Comparison of ENCODE assay signal across 1 cellular context in genomic region chr4:30718021-30718888, GRCh38.
TF ChIP-seq lines count a peak whose summit lies in the region.

No MANE protein-coding gene starts in this region.

TF ChIP-seq in HEK293, 187 proteins besides CTCF, POLR2A, EP300 and RAD21 (continued from another document and continues in another):
- TF ChIP-seq ZSCAN18 (tag by site-specific recombination; IDR thresholded peaks at IDR 0.05) (no peak), REPIN1 (tag by site-specific recombination; IDR thresholded peaks at IDR 0.05; ENCODE audit: low read depth) (no peak), TCF7L2 (IDR thresholded peaks at IDR 0.05; ENCODE audit: borderline replicate concordance, low read depth, low read length) (no peak), EGR2 (tag by site-specific recombination; IDR thresholded peaks at IDR 0.05; ENCODE audit: low read depth) (no peak), ZNF146 (tag by site-specific recombination; IDR thresholded peaks at IDR 0.05) (no peak), ZNF585B (tag by site-specific recombination; IDR thresholded peaks at IDR 0.05) (no peak), ZSCAN4 (tag by site-specific recombination; IDR thresholded peaks at IDR 0.05) (no peak), ZNF558 (tag by site-specific recombination; IDR thresholded peaks at IDR 0.05) (no peak), ZNF112 (tag by site-specific recombination; IDR thresholded peaks at IDR 0.05) (no peak), PRDM6 (tag by site-specific recombination; IDR thresholded peaks at IDR 0.05) (peak; percentile 88), ZNF391 (tag by site-specific recombination; IDR thresholded peaks at IDR 0.05; ENCODE audit: borderline replicate concordance, low read depth) (no peak), ATF2 (tag by site-specific recombination; IDR thresholded peaks at IDR 0.05; ENCODE audit: low read depth) (no peak), PRDM10 (tag by site-specific recombination; IDR thresholded peaks at IDR 0.05) (peak; percentile 95), ZNF610 (tag by site-specific recombination; IDR thresholded peaks at IDR 0.05; ENCODE audit: borderline replicate concordance) (no peak), HOXA7 (CRISPR knock-in tag; IDR thresholded peaks at IDR 0.05; ENCODE audit: borderline replicate concordance) (no peak), PRDM4 (tag by site-specific recombination; IDR thresholded peaks at IDR 0.05) (no peak), ZNF2 (tag by site-specific recombination; IDR thresholded peaks at IDR 0.05) (no peak), ZNF707 (tag by site-specific recombination; IDR thresholded peaks at IDR 0.05) (no peak), OVOL3 (tag by site-specific recombination; IDR thresholded peaks at IDR 0.05) (no peak), ZNF747 (tag by site-specific recombination; IDR thresholded peaks at IDR 0.05) (no peak), ZNF148 (tag by site-specific recombination; IDR thresholded peaks at IDR 0.05; ENCODE audit: borderline replicate concordance) (no peak), ZNF426 (tag by site-specific recombination; IDR thresholded peaks at IDR 0.05) (no peak), ZNF350 (tag by site-specific recombination; IDR thresholded peaks at IDR 0.05) (no peak), ZEB2 (tag by site-specific recombination; IDR thresholded peaks at IDR 0.05) (no peak), ZNF624 (tag by site-specific recombination; IDR thresholded peaks at IDR 0.05) (no peak), ZNF654 (tag by site-specific recombination; IDR thresholded peaks at IDR 0.05; ENCODE audit: low read depth) (no peak), ZNF529 (tag by site-specific recombination; IDR thresholded peaks at IDR 0.05; ENCODE audit: insufficient replicate concordance) (no peak), ZBTB10 (tag by site-specific recombination; IDR thresholded peaks at IDR 0.05) (no peak), ZNF26 (tag by site-specific recombination; IDR thresholded peaks at IDR 0.05) (no peak), ZNF19 (tag by site-specific recombination; IDR thresholded peaks at IDR 0.05; ENCODE audit: low read depth) (no peak), REST (tag by site-specific recombination; IDR thresholded peaks at IDR 0.05) (no peak), KLF7 (tag by site-specific recombination; IDR thresholded peaks at IDR 0.05; ENCODE audit: borderline replicate concordance) (no peak), ZNF776 (tag by site-specific recombination; IDR thresholded peaks at IDR 0.05; ENCODE audit: borderline replicate concordance) (no peak)
